Comparison of ENCODE assay signal across 29 cellular contexts in genomic region chr13:100689191-100689590, GRCh38.
"Had no signal": no experiment of that assay in that cellular context is flagged by ENCODE, and none has a peak within 500 bp of the region (broad histone marks: within the 10 kb centered on the region; RNA-seq: fewer than 3 reads in every experiment).

No MANE protein-coding gene starts in this region.

- ATAC-seq: effector memory CD8-positive, alpha-beta T cell; esophagus mucosa; foreskin keratinocyte; gastrocnemius medialis; gastroesophageal sphincter; heart left ventricle; heart right ventricle had no signal

- H3K27ac Mint-ChIP-seq: dendritic cell treated with granulocyte-macrophage colony-stimulating factor and Interleukin-4, amounts not matched to agents 40 ng/mL and 50 ng/mL, for 4 days; effector memory CD8-positive, alpha-beta T cell; endodermal cell had no signal

- H3K27ac ChIP-seq: coronary artery, dorsolateral prefrontal cortex, epithelial cell of prostate, esophagus muscularis mucosa, esophagus squamous epithelium, foreskin keratinocyte, gastrocnemius medialis, gastroesophageal sphincter, heart left ventricle, heart right ventricle, hepatocyte had no signal

- H3K4me1 ChIP-seq: esophagus muscularis mucosa, esophagus squamous epithelium, foreskin keratinocyte, gastrocnemius medialis, gastroesophageal sphincter, heart left ventricle, heart right ventricle had no signal

- DNase-seq: cortex of kidney; dermis blood vessel endothelial cell; dorsolateral prefrontal cortex; effector CD4-positive, alpha-beta T cell; effector CD8-positive, alpha-beta T cell; effector memory CD4-positive, alpha-beta T cell; effector memory CD8-positive, alpha-beta T cell; endodermal cell; erythroblast; esophagus squamous epithelium; foreskin fibroblast; foreskin keratinocyte; foreskin melanocyte; gastrocnemius medialis; glutamatergic neuron; head of caudate nucleus; heart left ventricle; heart right ventricle; hippocampal formation had no signal

- H3K36me3 ChIP-seq: esophagus muscularis mucosa, esophagus squamous epithelium, gastrocnemius medialis, gastroesophageal sphincter, heart left ventricle, heart right ventricle had no signal

- H3K79me2 ChIP-seq: hepatocyte had no signal

- H3K4me3 Mint-ChIP-seq: dendritic cell treated with granulocyte-macrophage colony-stimulating factor and Interleukin-4, amounts not matched to agents 40 ng/mL and 50 ng/mL, for 4 days; effector memory CD8-positive, alpha-beta T cell; endodermal cell had no signal

- H2AFZ ChIP-seq: hepatocyte had no signal

- H3K9me3 ChIP-seq: gastrocnemius medialis had no signal

- H3K4me3 ChIP-seq: coronary artery, dorsolateral prefrontal cortex, esophagus muscularis mucosa, esophagus squamous epithelium, gastrocnemius medialis, gastroesophageal sphincter, heart left ventricle, heart right ventricle, hepatocyte had no signal

- H3K4me2 ChIP-seq: hepatocyte had no signal

- H3K27me3 ChIP-seq: dorsolateral prefrontal cortex, foreskin keratinocyte, gastrocnemius medialis, hepatocyte had no signal

- H3K4me1 Mint-ChIP-seq: endodermal cell had no signal

- FAIRE-seq: endometrium, endothelial cell of umbilical vein, frontal cortex had no signal
